9 cellular contexts compared by ENCODE assay signal in the genomic region with DNA sequence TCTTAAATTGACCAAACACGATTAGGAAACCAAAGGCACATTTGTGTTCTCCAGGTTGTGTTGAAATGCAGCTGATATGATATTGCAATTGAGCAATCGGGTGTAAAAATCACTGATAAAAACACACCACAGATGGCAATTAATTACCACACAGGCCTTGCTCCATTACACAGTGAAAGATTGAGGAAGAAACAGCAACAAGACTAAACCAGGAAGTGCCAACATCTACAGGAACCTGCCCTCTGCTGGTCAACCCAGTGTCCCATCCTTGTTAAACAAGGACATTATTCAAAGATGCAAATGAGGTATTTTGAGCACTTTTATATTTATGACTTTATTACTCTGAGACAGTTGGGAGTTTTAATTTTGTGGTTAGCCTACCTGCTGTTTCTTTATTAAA.
DNase-seq lines count a peak whose midpoint lies in the region; ATAC-seq, FAIRE-seq and TF ChIP-seq lines count a peak whose summit lies in the region.
"Had no signal": no experiment of that assay in that cellular context is flagged by ENCODE, and none has a peak within 500 bp of the region (broad histone marks: within the 10 kb centered on the region; RNA-seq: fewer than 3 reads in every experiment).

No MANE protein-coding gene starts in this region.

- no peaks in the 10 kb centered on the region for H3K36me3 Mint-ChIP-seq in activated CD8-positive, alpha-beta T cell treated with anti-CD3 and anti-CD28 coated beads for 36 hours (ENCODE audit: low read depth)
- H3K36me3 Mint-ChIP-seq in activated CD8-positive, alpha-beta T cell treated with anti-CD3 and anti-CD28 coated beads, Interleukin-2, amount 10 ng/mL, durations not matched to agents 7 days and 5 days (ENCODE audit: low read depth) = no peaks in the 10 kb centered on the region

- no peaks in the 10 kb centered on the region for H3K9me3 ChIP-seq in esophagus squamous epithelium
- no peaks in the 10 kb centered on the region for H3K9me3 ChIP-seq in small intestine (ENCODE audit: control insufficient read depth, low read depth)

- H3K36me3 ChIP-seq in esophagus squamous epithelium = no peaks in the 10 kb centered on the region
- no peaks in the 10 kb centered on the region for H3K36me3 ChIP-seq in small intestine (ENCODE audit: control insufficient read depth in 2 of 2, insufficient read depth in 2 of 2, low read length in 2 of 2)

- no peak overlapping the region for H3K4me3 ChIP-seq in esophagus squamous epithelium
- H3K4me3 ChIP-seq in small intestine (ENCODE audit: low read depth in 1 of 2, low read length in 2 of 2) = no peak overlapping the region

- no peaks in the 10 kb centered on the region for H3K27me3 ChIP-seq in esophagus squamous epithelium
- no peaks in the 10 kb centered on the region for H3K27me3 ChIP-seq in small intestine (ENCODE audit: control insufficient read depth in 2 of 2, insufficient read depth in 2 of 2, low read length in 2 of 2)

- CTCF ChIA-PET in activated CD8-positive, alpha-beta T cell treated with anti-CD3 and anti-CD28 coated beads for 36 hours (lab: Charles Lee) = no interaction called here
- CTCF ChIA-PET in activated CD8-positive, alpha-beta T cell treated with anti-CD3 and anti-CD28 coated beads, Interleukin-2, amount 10 ng/mL, durations not matched to agents 7 days and 5 days (lab: Charles Lee) = no interaction called here

- no peak for ATAC-seq in activated CD8-positive, alpha-beta T cell treated with anti-CD3 and anti-CD28 coated beads for 36 hours
- ATAC-seq in activated CD8-positive, alpha-beta T cell treated with anti-CD3 and anti-CD28 coated beads, Interleukin-2, amount 10 ng/mL, durations not matched to agents 7 days and 5 days = no peak
- ATAC-seq in GM21447 (IDR thresholded peaks at IDR 0.05; ENCODE audit: unreplicated experiment) = no peak
- ATAC-seq in HG03469 (IDR thresholded peaks at IDR 0.05; ENCODE audit: unreplicated experiment) = no peak
- ATAC-seq: activated naive CD8-positive, alpha-beta T cell treated with anti-CD3 and anti-CD28 coated beads, Interleukin-2, amount 50 U/mL, for 24 hours had no signal

- H3K9me3 Mint-ChIP-seq in activated CD8-positive, alpha-beta T cell treated with anti-CD3 and anti-CD28 coated beads for 36 hours = peaks cover 11% of the 10 kb centered on the region
- H3K9me3 Mint-ChIP-seq in activated CD8-positive, alpha-beta T cell treated with anti-CD3 and anti-CD28 coated beads, Interleukin-2, amount 10 ng/mL, durations not matched to agents 7 days and 5 days (ENCODE audit: insufficient read depth) = peaks cover 16% of the 10 kb centered on the region

- no peak overlapping the region for H3K27ac ChIP-seq in esophagus squamous epithelium
- H3K27ac ChIP-seq in small intestine (ENCODE audit: low read depth in 1 of 2, low read length in 1 of 2) = no peak overlapping the region

- TF ChIP-seq POLR2A in esophagus squamous epithelium (IDR thresholded peaks at IDR 0.05) = no peak

- POLR2A ChIA-PET in activated CD8-positive, alpha-beta T cell treated with anti-CD3 and anti-CD28 coated beads for 36 hours (lab: Charles Lee) = no interaction called here
- POLR2A ChIA-PET in activated CD8-positive, alpha-beta T cell treated with anti-CD3 and anti-CD28 coated beads, Interleukin-2, amount 10 ng/mL, durations not matched to agents 7 days and 5 days (lab: Charles Lee) = no interaction called here

- H3K27ac Mint-ChIP-seq in activated CD8-positive, alpha-beta T cell treated with anti-CD3 and anti-CD28 coated beads for 36 hours = no peak overlapping the region
- no peak overlapping the region for H3K27ac Mint-ChIP-seq in activated CD8-positive, alpha-beta T cell treated with anti-CD3 and anti-CD28 coated beads, Interleukin-2, amount 10 ng/mL, durations not matched to agents 7 days and 5 days
- H3K27ac Mint-ChIP-seq: activated naive CD8-positive, alpha-beta T cell treated with anti-CD3 and anti-CD28 coated beads, Interleukin-2, amount 50 U/mL, for 24 hours had no signal

- no peak overlapping the region for H3K4me3 Mint-ChIP-seq in activated CD8-positive, alpha-beta T cell treated with anti-CD3 and anti-CD28 coated beads for 36 hours
- no peak overlapping the region for H3K4me3 Mint-ChIP-seq in activated CD8-positive, alpha-beta T cell treated with anti-CD3 and anti-CD28 coated beads, Interleukin-2, amount 10 ng/mL, durations not matched to agents 7 days and 5 days
- H3K4me3 Mint-ChIP-seq: activated naive CD8-positive, alpha-beta T cell treated with anti-CD3 and anti-CD28 coated beads, Interleukin-2, amount 50 U/mL, for 24 hours had no signal

- no peaks in the 10 kb centered on the region for H3K4me1 Mint-ChIP-seq in activated CD8-positive, alpha-beta T cell treated with anti-CD3 and anti-CD28 coated beads for 36 hours (ENCODE audit: low read depth)
- no peaks in the 10 kb centered on the region for H3K4me1 Mint-ChIP-seq in activated CD8-positive, alpha-beta T cell treated with anti-CD3 and anti-CD28 coated beads, Interleukin-2, amount 10 ng/mL, durations not matched to agents 7 days and 5 days (ENCODE audit: low read depth)
- H3K4me1 Mint-ChIP-seq: activated naive CD8-positive, alpha-beta T cell treated with anti-CD3 and anti-CD28 coated beads, Interleukin-2, amount 50 U/mL, for 24 hours had no signal

- WGBS in esophagus squamous epithelium, 2 donors = 66 to 81% methylated on average over 2 of the region's 2 CpGs
- WGBS in small intestine, 3 donors = 30 to 73% (median 31%) methylated on average over 2 of the region's 2 CpGs

- H3K4me1 ChIP-seq in esophagus squamous epithelium (no peaks in the 10 kb centered on the region), small intestine (ENCODE audit: control insufficient read depth in 2 of 2, insufficient read depth in 1 of 2, low read depth in 1 of 2, low read length in 1 of 2) (no peaks in the 10 kb centered on the region)

- no peak for TF ChIP-seq CTCF in activated CD8-positive, alpha-beta T cell treated with anti-CD3 and anti-CD28 coated beads for 36 hours (IDR thresholded peaks at IDR 0.05)
- peak; percentile 12 to 51 (median 31) for TF ChIP-seq CTCF in esophagus squamous epithelium (IDR thresholded peaks at IDR 0.05)

- no peak for FAIRE-seq in small intestine (lab: Jason Lieb, UNC)

- no peaks in the 10 kb centered on the region for H3K27me3 Mint-ChIP-seq in activated CD8-positive, alpha-beta T cell treated with anti-CD3 and anti-CD28 coated beads for 36 hours
- H3K27me3 Mint-ChIP-seq in activated CD8-positive, alpha-beta T cell treated with anti-CD3 and anti-CD28 coated beads, Interleukin-2, amount 10 ng/mL, durations not matched to agents 7 days and 5 days (ENCODE audit: low read depth) = no peaks in the 10 kb centered on the region
- H3K27me3 Mint-ChIP-seq: activated naive CD8-positive, alpha-beta T cell treated with anti-CD3 and anti-CD28 coated beads, Interleukin-2, amount 50 U/mL, for 24 hours had no signal

- intact Hi-C loops in activated CD8-positive, alpha-beta T cell treated with anti-CD3 and anti-CD28 coated beads for 36 hours (cut with micrococcal nuclease) = no loop called here
- intact Hi-C loops in esophagus squamous epithelium (cut with DNase I) = loop anchor here (10.0 kb wide), 1 partner anchor 989 kb away; no protein-coding TSS in a partner anchor

- peak; percentile 17 for DNase-seq in activated CD8-positive, alpha-beta T cell treated with anti-CD3 and anti-CD28 coated beads for 36 hours
- DNase-seq in activated CD8-positive, alpha-beta T cell treated with anti-CD3 and anti-CD28 coated beads, Interleukin-2, amount 10 ng/mL, durations not matched to agents 7 days and 5 days = no peak
- DNase-seq in NOMO-1 treated with dmso at 0.1 percent for 144 hours (lab: John Stamatoyannopoulos, UW; ENCODE audit: unreplicated experiment) (peak; percentile 49), esophagus squamous epithelium (lab: John Stamatoyannopoulos, UW) (no peak), small intestine (peak; percentile 5), HuH-7 (ENCODE audit: low spot score) (no peak)
- DNase-seq: activated naive CD8-positive, alpha-beta T cell treated with anti-CD3 and anti-CD28 coated beads, Interleukin-2, amount 50 U/mL, for 24 hours had no signal

Comparison
In these comparisons a context has a peak if more than half of its experiments do, and no peak if none do; other contexts are left out.
1. DNase-seq: peak in activated CD8-positive, alpha-beta T cell treated with anti-CD3 and anti-CD28 coated beads for 36 hours (single experiment), NOMO-1 treated with dmso at 0.1 percent for 144 hours (single experiment) and small intestine (single experiment); none in activated CD8-positive, alpha-beta T cell treated with anti-CD3 and anti-CD28 coated beads, Interleukin-2, amount 10 ng/mL, durations not matched to agents 7 days and 5 days (single experiment), esophagus squamous epithelium (single experiment) and HuH-7 (single experiment).